ENCODE assay signal across 8 cellular contexts in genomic region chr7:2157473-2158279, GRCh38.
A peak's percentile ranks its signal among the peaks of the same experiment; 100 is the strongest.
DNase-seq lines count a peak whose midpoint lies in the region; ATAC-seq and TF ChIP-seq lines count a peak whose summit lies in the region.

No MANE protein-coding gene starts in this region.

- H3K9me3 ChIP-seq in right cardiac atrium (ENCODE audit: control insufficient read depth, low read length), result no peaks in the 10 kb centered on the region

- ATAC-seq in natural killer cell treated with Interleukin-12 subunit alpha and Interleukin-12 subunit beta and Interleukin-15 and Interleukin-18, amount 100 ng/mL, for 72 hours, result no peak
- ATAC-seq in natural killer cell (no peak), right cardiac atrium (peak; percentile 80 to 88), GM21381 (IDR thresholded peaks at IDR 0.05; ENCODE audit: unreplicated experiment) (no peak)

- H3K9me3 Mint-ChIP-seq in natural killer cell treated with Interleukin-12 subunit alpha and Interleukin-12 subunit beta and Interleukin-15 and Interleukin-18, amount 100 ng/mL, for 72 hours, result no peaks in the 10 kb centered on the region
- H3K9me3 Mint-ChIP-seq in natural killer cell, result no peaks in the 10 kb centered on the region
- no peaks in the 10 kb centered on the region for H3K9me3 Mint-ChIP-seq in activated T-helper 1 cell treated with anti-CD3 and anti-CD28 coated beads, Interleukin-12 subunit alpha, Interleukin-12 subunit beta, Interleukin-2, Interleukin-4 antibody, amounts not matched to agents 30 ng/mL and 10 ng/mL and 1 ng/mL, durations not matched to agents 14 hours and 24 hours and 36 hours

- H3K4me3 ChIP-seq in right cardiac atrium (ENCODE audit: low read length), result no peak overlapping the region

- WGBS in right cardiac atrium, result 36% methylated on average over 19 of the region's 19 CpGs

- no peak for TF ChIP-seq CTCF in natural killer cell (IDR thresholded peaks at IDR 0.05)
- no peak for TF ChIP-seq CTCF in VCaP (conservative IDR thresholded peaks at IDR 0.05)

- H3K27me3 Mint-ChIP-seq in natural killer cell treated with Interleukin-12 subunit alpha and Interleukin-12 subunit beta and Interleukin-15 and Interleukin-18, amount 100 ng/mL, for 72 hours, result no peaks in the 10 kb centered on the region
- H3K27me3 Mint-ChIP-seq in natural killer cell (ENCODE audit: low read depth in 2 of 2), result no peaks in the 10 kb centered on the region
- no peaks in the 10 kb centered on the region for H3K27me3 Mint-ChIP-seq in activated T-helper 1 cell treated with anti-CD3 and anti-CD28 coated beads, Interleukin-12 subunit alpha, Interleukin-12 subunit beta, Interleukin-2, Interleukin-4 antibody, amounts not matched to agents 30 ng/mL and 10 ng/mL and 1 ng/mL, durations not matched to agents 14 hours and 24 hours and 36 hours (ENCODE audit: insufficient read depth)

- peak overlapping the region; percentile 46 for H3K27ac ChIP-seq in VCaP
- peak overlapping the region; percentile 5 for H3K27ac ChIP-seq in right cardiac atrium (ENCODE audit: low read length)
- H3K27ac ChIP-seq in substantia nigra (ENCODE audit: low read depth, low read length, poor library complexity, severe bottlenecking), result peak overlapping the region; percentile 90

- peaks cover 5% of the 10 kb centered on the region for H3K4me1 ChIP-seq in right cardiac atrium (ENCODE audit: control insufficient read depth, insufficient read depth, low read length)

- no peak overlapping the region for H3K27ac Mint-ChIP-seq in natural killer cell treated with Interleukin-12 subunit alpha and Interleukin-12 subunit beta and Interleukin-15 and Interleukin-18, amount 100 ng/mL, for 72 hours
- H3K27ac Mint-ChIP-seq in natural killer cell, result no peak overlapping the region
- H3K27ac Mint-ChIP-seq in activated T-helper 1 cell treated with anti-CD3 and anti-CD28 coated beads, Interleukin-12 subunit alpha, Interleukin-12 subunit beta, Interleukin-2, Interleukin-4 antibody, amounts not matched to agents 30 ng/mL and 10 ng/mL and 1 ng/mL, durations not matched to agents 14 hours and 24 hours and 36 hours, result no peak overlapping the region

- H3K27me3 ChIP-seq in right cardiac atrium (ENCODE audit: control insufficient read depth, insufficient read depth), result no peaks in the 10 kb centered on the region

- H3K4me3 Mint-ChIP-seq in natural killer cell treated with Interleukin-12 subunit alpha and Interleukin-12 subunit beta and Interleukin-15 and Interleukin-18, amount 100 ng/mL, for 72 hours, result no peak overlapping the region
- H3K4me3 Mint-ChIP-seq in natural killer cell, result no peak overlapping the region
- no peak overlapping the region for H3K4me3 Mint-ChIP-seq in activated T-helper 1 cell treated with anti-CD3 and anti-CD28 coated beads, Interleukin-12 subunit alpha, Interleukin-12 subunit beta, Interleukin-2, Interleukin-4 antibody, amounts not matched to agents 30 ng/mL and 10 ng/mL and 1 ng/mL, durations not matched to agents 14 hours and 24 hours and 36 hours

- DNase-seq in natural killer cell treated with Interleukin-12 subunit alpha and Interleukin-12 subunit beta and Interleukin-15 and Interleukin-18, amount 100 ng/mL, for 72 hours (ENCODE audit: low spot score), result peak; percentile 40
- DNase-seq in natural killer cell (no peak), right cardiac atrium (peak in 2 of 3 donors; percentile 55 to 62), substantia nigra (lab: John Stamatoyannopoulos, UW) (peak in 41 of 49 donors; percentile 22 to 86 (median 59)), NOMO-1 treated with dmso at 0.1 percent for 144 hours (lab: John Stamatoyannopoulos, UW; ENCODE audit: unreplicated experiment) (no peak)
- no peak for DNase-seq in activated T-helper 1 cell treated with anti-CD3 and anti-CD28 coated beads, Interleukin-12 subunit alpha, Interleukin-12 subunit beta, Interleukin-2, Interleukin-4 antibody, amounts not matched to agents 30 ng/mL and 10 ng/mL and 1 ng/mL, durations not matched to agents 14 hours and 24 hours and 36 hours (ENCODE audit: low spot score)

- H3K36me3 Mint-ChIP-seq in natural killer cell treated with Interleukin-12 subunit alpha and Interleukin-12 subunit beta and Interleukin-15 and Interleukin-18, amount 100 ng/mL, for 72 hours, result no peaks in the 10 kb centered on the region
- H3K36me3 Mint-ChIP-seq in natural killer cell, result no peaks in the 10 kb centered on the region
- no peaks in the 10 kb centered on the region for H3K36me3 Mint-ChIP-seq in activated T-helper 1 cell treated with anti-CD3 and anti-CD28 coated beads, Interleukin-12 subunit alpha, Interleukin-12 subunit beta, Interleukin-2, Interleukin-4 antibody, amounts not matched to agents 30 ng/mL and 10 ng/mL and 1 ng/mL, durations not matched to agents 14 hours and 24 hours and 36 hours (ENCODE audit: low read depth)

- peaks cover 0 to 10% of the 10 kb centered on the region in 2 donors for H3K4me1 Mint-ChIP-seq in natural killer cell treated with Interleukin-12 subunit alpha and Interleukin-12 subunit beta and Interleukin-15 and Interleukin-18, amount 100 ng/mL, for 72 hours (ENCODE audit: low read depth in 2 of 2)
- peaks cover 0 to 5% of the 10 kb centered on the region in 2 donors for H3K4me1 Mint-ChIP-seq in natural killer cell
- no peaks in the 10 kb centered on the region for H3K4me1 Mint-ChIP-seq in activated T-helper 1 cell treated with anti-CD3 and anti-CD28 coated beads, Interleukin-12 subunit alpha, Interleukin-12 subunit beta, Interleukin-2, Interleukin-4 antibody, amounts not matched to agents 30 ng/mL and 10 ng/mL and 1 ng/mL, durations not matched to agents 14 hours and 24 hours and 36 hours (ENCODE audit: low read depth)

- intact Hi-C loops in natural killer cell (cut with micrococcal nuclease) (no loop called here), right cardiac atrium (cut with DNase I) (no loop called here)
- intact Hi-C loops in activated T-helper 1 cell treated with anti-CD3 and anti-CD28 coated beads, Interleukin-12 subunit alpha, Interleukin-12 subunit beta, Interleukin-2, Interleukin-4 antibody, amounts not matched to agents 30 ng/mL and 10 ng/mL and 1 ng/mL, durations not matched to agents 14 hours and 24 hours and 36 hours (cut with micrococcal nuclease), result no loop called here

Comparison
In these comparisons a context has a peak if more than half of its experiments do, and no peak if none do; other contexts are left out.
1. DNase-seq: peak in natural killer cell treated with Interleukin-12 subunit alpha and Interleukin-12 subunit beta and Interleukin-15 and Interleukin-18, amount 100 ng/mL, for 72 hours (single experiment), right cardiac atrium (2 of 3) and substantia nigra (41 of 49); none in natural killer cell (single experiment), activated T-helper 1 cell treated with anti-CD3 and anti-CD28 coated beads, Interleukin-12 subunit alpha, Interleukin-12 subunit beta, Interleukin-2, Interleukin-4 antibody, amounts not matched to agents 30 ng/mL and 10 ng/mL and 1 ng/mL, durations not matched to agents 14 hours and 24 hours and 36 hours (single experiment) and NOMO-1 treated with dmso at 0.1 percent for 144 hours (single experiment).
2. ATAC-seq: peak in right cardiac atrium (2 of 2); none in natural killer cell treated with Interleukin-12 subunit alpha and Interleukin-12 subunit beta and Interleukin-15 and Interleukin-18, amount 100 ng/mL, for 72 hours (0 of 2), natural killer cell (0 of 3) and GM21381 (single experiment).
3. H3K27ac ChIP-seq: peak in every context shown above with its lines; median percentile 90 in substantia nigra; 46 in VCaP; 5 in right cardiac atrium.